In genomic region chr11:33984682-33985389, GRCh38 we compare ENCODE assay signal across 12 cellular contexts.
DNase-seq lines count a peak whose midpoint lies in the region; ATAC-seq and TF ChIP-seq lines count a peak whose summit lies in the region.
"Had no signal": no experiment of that assay in that cellular context is flagged by ENCODE, and none has a peak within 500 bp of the region (broad histone marks: within the 10 kb centered on the region; RNA-seq: fewer than 3 reads in every experiment).

No MANE protein-coding gene starts in this region.

- H3K27me3 ChIP-seq in SK-N-SH (ENCODE audit: insufficient read depth) (peaks cover 8% of the 10 kb centered on the region; the same call in 1 of the 2 replicates), brain microvascular endothelial cell (replicated peaks) (no peaks in the 10 kb centered on the region), upper lobe of right lung (peaks cover 5% of the 10 kb centered on the region)
- no peaks in the 10 kb centered on the region for H3K27me3 ChIP-seq in CD4-positive, alpha-beta memory T cell (ENCODE audit: insufficient read depth, low read length)

- no peaks in the 10 kb centered on the region for H3K9me3 ChIP-seq in SK-N-SH
- no peaks in the 10 kb centered on the region for H3K9me3 ChIP-seq in upper lobe of right lung
- no peaks in the 10 kb centered on the region for H3K9me3 ChIP-seq in CD4-positive, alpha-beta memory T cell (ENCODE audit: control insufficient read depth in 1 of 2, low read length in 2 of 2)

- no peaks in the 10 kb centered on the region for H3F3A ChIP-seq in SK-N-SH (replicated peaks; ENCODE audit: insufficient read depth)

- H3K4me1 ChIP-seq in SK-N-SH (ENCODE audit: control insufficient read depth in 1 of 2, insufficient read depth in 2 of 2, low read depth in 1 of 2, low read length in 1 of 2) = peaks cover 0 to 10% of the 10 kb centered on the region in 2 experiments; a peak in 1 of 4 replicates
- no peaks in the 10 kb centered on the region for H3K4me1 ChIP-seq in upper lobe of right lung
- no peaks in the 10 kb centered on the region for H3K4me1 ChIP-seq in CD4-positive, alpha-beta memory T cell (ENCODE audit: insufficient read depth, low read length)

- TF ChIP-seq POLR2A in NB4 (IDR thresholded peaks at IDR 0.05; ENCODE audit: extremely low read depth, insufficient read length) = no peak

- H2AFZ ChIP-seq in SK-N-SH (ENCODE audit: low read depth) = no peak overlapping the region

- H3K9me3 Mint-ChIP-seq in CD4-positive, alpha-beta memory T cell = no peaks in the 10 kb centered on the region
- H3K9me3 Mint-ChIP-seq: activated naive CD4-positive, alpha-beta T cell treated with anti-CD3 and anti-CD28 coated beads, Interleukin-2, amount 10 ng/mL, durations not matched to agents 7 days and 5 days had no signal

- intact Hi-C loops in upper lobe of right lung (cut with DNase I) = no loop called here
- intact Hi-C loops in CD4-positive, alpha-beta memory T cell (cut with micrococcal nuclease) = no loop called here

- H3K36me3 ChIP-seq in SK-N-SH (replicated peaks in 1 of 2; ENCODE audit: control insufficient read depth in 1 of 2, insufficient read depth in 2 of 2, low read length in 1 of 2) (no peaks in the 10 kb centered on the region), brain microvascular endothelial cell (replicated peaks) (no peaks in the 10 kb centered on the region), upper lobe of right lung (no peaks in the 10 kb centered on the region)
- H3K36me3 ChIP-seq in CD4-positive, alpha-beta memory T cell (ENCODE audit: insufficient read depth, low read length) = no peaks in the 10 kb centered on the region

- no peak overlapping the region for H3K4me3 ChIP-seq in SK-N-SH (ENCODE audit: low read depth in 2 of 2, low read length in 1 of 2)
- no peak overlapping the region for H3K4me3 ChIP-seq in NB4 (ENCODE audit: low read depth, low read length)
- H3K4me3 ChIP-seq in brain microvascular endothelial cell (ENCODE audit: low read depth, low read length) = no peak overlapping the region
- H3K4me3 ChIP-seq in upper lobe of right lung = no peak overlapping the region
- no peak overlapping the region for H3K4me3 ChIP-seq in CD4-positive, alpha-beta memory T cell (ENCODE audit: low read length in 2 of 2)

- no peak for DNase-seq in SK-N-SH
- DNase-seq in NB4 (ENCODE audit: low read depth) = peak; percentile 28
- no peak for DNase-seq in brain microvascular endothelial cell
- no peak for DNase-seq in upper lobe of right lung
- DNase-seq in CD4-positive, alpha-beta memory T cell = no peak
- DNase-seq in NCI-H446 treated with DMSO at 0.1 percent for 48 hours (lab: John Stamatoyannopoulos, UW) = no peak
- DNase-seq: activated naive CD4-positive, alpha-beta T cell treated with anti-CD3 and anti-CD28 coated beads, Interleukin-2, amount 10 ng/mL, durations not matched to agents 7 days and 5 days; NCI-H1417 treated with DMSO at 0.1 percent for 48 hours; NCI-H510A treated with DMSO at 0.1 percent for 48 hours; Right ventricle myocardium superior had no signal

- H3K4me1 Mint-ChIP-seq in CD4-positive, alpha-beta memory T cell = no peaks in the 10 kb centered on the region
- H3K4me1 Mint-ChIP-seq: activated naive CD4-positive, alpha-beta T cell treated with anti-CD3 and anti-CD28 coated beads, Interleukin-2, amount 10 ng/mL, durations not matched to agents 7 days and 5 days had no signal

- H3K27ac Mint-ChIP-seq in CD4-positive, alpha-beta memory T cell = no peak overlapping the region
- H3K27ac Mint-ChIP-seq: activated naive CD4-positive, alpha-beta T cell treated with anti-CD3 and anti-CD28 coated beads, Interleukin-2, amount 10 ng/mL, durations not matched to agents 7 days and 5 days had no signal

- H3K27me3 Mint-ChIP-seq in CD4-positive, alpha-beta memory T cell = peaks cover 3 to 19% of the 10 kb centered on the region in 2 donors

- no peak for TF ChIP-seq EP300 in SK-N-SH (IDR thresholded peaks at IDR 0.05; ENCODE audit: borderline replicate concordance in 1 of 2, low read depth in 1 of 2, low read length in 1 of 2)

- ATAC-seq in SK-N-SH treated with all-trans-retinoic acid at 6 μM for 48 hours = no peak
- no peak for ATAC-seq in upper lobe of right lung
- ATAC-seq in GM18873 (IDR thresholded peaks at IDR 0.05; ENCODE audit: low FRiP score, unreplicated experiment) = no peak

- in situ Hi-C loops in brain microvascular endothelial cell (cut with HindIII; ENCODE audit: low pct_ligation_motif_present, low sequenced_read_pairs) = no loop called here

- no peak overlapping the region for H3K4me2 ChIP-seq in SK-N-SH

- no peak overlapping the region for H3K9ac ChIP-seq in SK-N-SH

- no peak for TF ChIP-seq RAD21 in SK-N-SH (IDR thresholded peaks at IDR 0.05; ENCODE audit: low read length)

- H3K4me3 Mint-ChIP-seq in CD4-positive, alpha-beta memory T cell = no peak overlapping the region
- H3K4me3 Mint-ChIP-seq: activated naive CD4-positive, alpha-beta T cell treated with anti-CD3 and anti-CD28 coated beads, Interleukin-2, amount 10 ng/mL, durations not matched to agents 7 days and 5 days had no signal

- POLR2A ChIA-PET in SK-N-SH (lab: Yijun Ruan, JAX) = no interaction called here
- POLR2A ChIA-PET in CD4-positive, alpha-beta memory T cell (lab: Charles Lee; ENCODE audit: partially characterized antibody) = no interaction called here

- 60% methylated on average over 5 of the region's 5 CpGs for WGBS in SK-N-SH (ENCODE audit: low lambda C conversion rate)

- TF ChIP-seq CTCF in SK-N-SH (IDR thresholded peaks at IDR 0.05) (peak; percentile 40), NB4 (IDR thresholded peaks at IDR 0.05; ENCODE audit: low read depth, low read length) (peak; percentile 2), brain microvascular endothelial cell (IDR thresholded peaks at IDR 0.05; ENCODE audit: low read depth, low read length, missing control alignments) (peak; percentile 9), upper lobe of right lung (IDR thresholded peaks at IDR 0.05) (peak; percentile 18)

- H4K20me1 ChIP-seq in SK-N-SH (ENCODE audit: insufficient read depth) = no peaks in the 10 kb centered on the region

- no peak overlapping the region for H3K27ac ChIP-seq in SK-N-SH (ENCODE audit: low read depth in 2 of 2, low read length in 1 of 2)
- no peak overlapping the region for H3K27ac ChIP-seq in brain microvascular endothelial cell
- H3K27ac ChIP-seq in upper lobe of right lung = no peak overlapping the region
- no peak overlapping the region for H3K27ac ChIP-seq in CD4-positive, alpha-beta memory T cell (ENCODE audit: low read depth, low read length)

- H3K9me2 ChIP-seq in SK-N-SH = no peaks in the 10 kb centered on the region

- no peaks in the 10 kb centered on the region for H3K79me2 ChIP-seq in SK-N-SH (ENCODE audit: insufficient read depth)

- CTCF ChIA-PET in SK-N-SH (lab: Yijun Ruan, JAX) = interaction anchor here (0.7 to 1.0 kb wide), 3 partner anchors 144 to 155 kb away, joined by 3 read pairs; no protein-coding TSS in a partner anchor
- CTCF ChIA-PET in CD4-positive, alpha-beta memory T cell (lab: Charles Lee; ENCODE audit: partially characterized antibody) = no interaction called here

- H3K36me3 Mint-ChIP-seq in CD4-positive, alpha-beta memory T cell = no peaks in the 10 kb centered on the region
- H3K36me3 Mint-ChIP-seq: activated naive CD4-positive, alpha-beta T cell treated with anti-CD3 and anti-CD28 coated beads, Interleukin-2, amount 10 ng/mL, durations not matched to agents 7 days and 5 days had no signal

TF ChIP-seq in SK-N-SH, 30 proteins besides CTCF, POLR2A, EP300 and RAD21 (continues in another document):
- TF ChIP-seq JUND (IDR thresholded peaks at IDR 0.05) (no peak), TEAD4 (IDR thresholded peaks at IDR 0.05; ENCODE audit: borderline replicate concordance, insufficient read depth) (no peak), FOXJ3 (CRISPR knock-in tag; IDR thresholded peaks at IDR 0.05) (no peak), IRF3 (IDR thresholded peaks at IDR 0.05; ENCODE audit: low read depth, low read length) (no peak), POLR2AphosphoS5 (IDR thresholded peaks at IDR 0.05; ENCODE audit: low read depth, low read length) (no peak), SIN3A (IDR thresholded peaks at IDR 0.05; ENCODE audit: borderline replicate concordance, low read depth, low read length) (no peak)
- TF ChIP-seq, protein P1, sequence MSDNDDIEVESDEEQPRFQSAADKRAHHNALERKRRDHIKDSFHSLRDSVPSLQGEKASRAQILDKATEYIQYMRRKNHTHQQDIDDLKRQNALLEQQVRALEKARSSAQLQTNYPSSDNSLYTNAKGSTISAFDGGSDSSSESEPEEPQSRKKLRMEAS (IDR thresholded peaks at IDR 0.05; ENCODE audit: low read depth) = no peak

TF ChIP-seq in SK-N-SH treated with all-trans-retinoic acid at 6 μM for 48 hours, 23 proteins besides CTCF, POLR2A, EP300 and RAD21 (continues in another document):
- TF ChIP-seq ARNTL (CRISPR knock-in tag; IDR thresholded peaks at IDR 0.05; ENCODE audit: borderline replicate concordance, low read depth) (no peak), TSHZ2 (CRISPR knock-in tag; IDR thresholded peaks at IDR 0.05) (no peak), ZNF565 (CRISPR knock-in tag; conservative IDR thresholded peaks at IDR 0.05; ENCODE audit: low read depth) (no peak), ZFP3 (CRISPR knock-in tag; IDR thresholded peaks at IDR 0.05) (no peak), ISL1 (CRISPR knock-in tag; IDR thresholded peaks at IDR 0.05) (no peak), BACH2 (CRISPR knock-in tag; IDR thresholded peaks at IDR 0.05; ENCODE audit: borderline replicate concordance) (no peak), TOX (CRISPR knock-in tag; IDR thresholded peaks at IDR 0.05; ENCODE audit: borderline replicate concordance) (no peak)
